In genomic region chr4:1717129-1718094, GRCh38 we compare ENCODE assay signal across 18 cellular contexts. TPM values are rescaled to one million over a fixed set of nuclear protein-coding genes. Genes with fewer than 3 reads are reported as not detected.
DNase-seq lines count a peak whose midpoint lies in the region; ATAC-seq, FAIRE-seq and TF ChIP-seq lines count a peak whose summit lies in the region.
"Had no signal": no experiment of that assay in that cellular context is flagged by ENCODE, and none has a peak within 500 bp of the region (broad histone marks: within the 10 kb centered on the region; RNA-seq: fewer than 3 reads in every experiment).

No MANE protein-coding gene starts in this region.

- no peak overlapping the region for H3K4me2 ChIP-seq in H1 (ENCODE audit: insufficient read depth in 1 of 2, low read depth in 2 of 2, low read length in 2 of 2)

- peaks cover 0 to 22% (median 12%) of the 10 kb centered on the region in 4 experiments; a peak in 6 of 7 replicates for H3K4me1 ChIP-seq in H1 (replicated peaks in 1 of 4; ENCODE audit: control insufficient read depth in 3 of 4, insufficient read depth in 4 of 4, low read length in 3 of 4)
- H3K4me1 ChIP-seq in suprapubic skin: peaks cover 81% of the 10 kb centered on the region

- no peak for TF ChIP-seq POLR2A in H1 (IDR thresholded peaks at IDR 0.05; ENCODE audit: control extremely low read depth in 1 of 2, low read depth in 2 of 2, low read length in 2 of 2)
- no peak for TF ChIP-seq POLR2A in suprapubic skin (IDR thresholded peaks at IDR 0.05)

- peak overlapping the region; percentile 39 for H3K56ac ChIP-seq in H1 (replicated peaks; ENCODE audit: insufficient read length, low read depth, low read length)

- H3K9me3 ChIP-seq in H1 (ENCODE audit: insufficient read depth in 2 of 2, low read depth in 1 of 2, low read length in 1 of 2) (no peaks in the 10 kb centered on the region), suprapubic skin (no peaks in the 10 kb centered on the region)
- H3K9me3 ChIP-seq: testis had no signal

- H2BK120ac ChIP-seq in H1 (replicated peaks; ENCODE audit: low read depth, low read length): no peak overlapping the region

- peaks cover 3 to 16% of the 10 kb centered on the region in 2 experiments for H4K20me1 ChIP-seq in H1 (replicated peaks in 1 of 2; ENCODE audit: control insufficient read depth in 1 of 2, insufficient read depth in 2 of 2, low read length in 2 of 2)

- TF ChIP-seq RAD21 in H1 (IDR thresholded peaks at IDR 0.05 in 1 of 2, conservative IDR thresholded peaks at IDR 0.05 in 1 of 2; ENCODE audit: low read depth in 2 of 2, low read length in 2 of 2): no peak

- H3K18ac ChIP-seq in H1 (ENCODE audit: extremely low read depth, low read length): no peak overlapping the region

- H2AK5ac ChIP-seq in H1 (ENCODE audit: low read depth, low read length): no peak overlapping the region

- no peak for FAIRE-seq in H1 (lab: Jason Lieb, UNC)
- FAIRE-seq: D721Med had no signal

- H3K27me3 ChIP-seq in H1 (replicated peaks in 1 of 4; ENCODE audit: control insufficient read depth in 3 of 4, extremely low read depth in 1 of 4, insufficient read depth in 3 of 4, low read length in 3 of 4) (no peaks in the 10 kb centered on the region), suprapubic skin (no peaks in the 10 kb centered on the region)
- H3K27me3 ChIP-seq: testis had no signal

- no peaks in the 10 kb centered on the region for H3K27me3 Mint-ChIP-seq in activated naive CD4-positive, alpha-beta T cell treated with anti-CD3 and anti-CD28 coated beads, Interleukin-2, amount 50 U/mL, for 24 hours
- no peaks in the 10 kb centered on the region for H3K27me3 Mint-ChIP-seq in activated naive CD4-positive, alpha-beta T cell treated with anti-CD3 and anti-CD28 coated beads for 36 hours (ENCODE audit: low read depth)

- H4K8ac ChIP-seq in H1 (ENCODE audit: extremely low read depth, insufficient read depth, low read length): no peak overlapping the region; the same call in 1 of the 2 replicates

- no peak for ATAC-seq in HG03139 (IDR thresholded peaks at IDR 0.05; ENCODE audit: unreplicated experiment)
- ATAC-seq: activated CD4-positive, CD25-positive, alpha-beta regulatory T cell treated with anti-CD3 and anti-CD28 coated beads, Interleukin-2, amount 50 U/mL, for 24 hours; left colon had no signal

- H3K23ac ChIP-seq in H1 (ENCODE audit: insufficient read length): no peak overlapping the region

- no peak overlapping the region for H3K14ac ChIP-seq in H1 (ENCODE audit: insufficient read length)

- no peak overlapping the region for H2BK15ac ChIP-seq in H1 (ENCODE audit: low read length)

- H4K91ac ChIP-seq in H1 (replicated peaks; ENCODE audit: insufficient read length, low read length): no peak overlapping the region

- CTCF ChIA-PET in activated naive CD4-positive, alpha-beta T cell treated with anti-CD3 and anti-CD28 coated beads for 36 hours (lab: Charles Lee): interaction anchor here (2.9 kb wide), 1 partner anchor 24 kb away, joined by 16 read pairs; no protein-coding TSS in a partner anchor
- CTCF ChIA-PET in H1 (lab: Charles Lee; ENCODE audit: partially characterized antibody): interaction anchor here (1.1 to 18.6 kb wide), 4 partner anchors 9 to 21 kb away, joined by 3 to 326 read pairs (median 9); no protein-coding TSS in a partner anchor

- peak overlapping the region; percentile 26 for H3K4me3 Mint-ChIP-seq in activated naive CD4-positive, alpha-beta T cell treated with anti-CD3 and anti-CD28 coated beads, Interleukin-2, amount 50 U/mL, for 24 hours
- no peak overlapping the region for H3K4me3 Mint-ChIP-seq in activated naive CD4-positive, alpha-beta T cell treated with anti-CD3 and anti-CD28 coated beads for 36 hours

- peaks cover 16% of the 10 kb centered on the region for H3K23me2 ChIP-seq in H1 (ENCODE audit: low read depth, low read length)

- 95% methylated on average over 30 of the region's 32 CpGs; no CpG with 5 or more reads in 1 of the 2 experiments for WGBS in H1 (ENCODE audit: extremely low coverage in 1 of 2, insufficient coverage in 1 of 2, insufficient read length in 1 of 2, insufficient replicate concordance in 2 of 2, low coverage in 1 of 2, low lambda C conversion rate in 2 of 2, missing lambda C conversion rate in 1 of 2), 2 experiments
- 81% methylated on average over 5 of the region's 32 CpGs for WGBS in suprapubic skin

- no peak overlapping the region for H4K5ac ChIP-seq in H1 (ENCODE audit: insufficient read length, low read depth, low read length)

- H3K4me3 ChIP-seq in H1 (ENCODE audit: extremely low read depth in 1 of 4, insufficient read depth in 2 of 4, low read depth in 3 of 4, low read length in 4 of 4) (no peak overlapping the region), suprapubic skin (no peak overlapping the region)
- H3K4me3 ChIP-seq: GM23248, testis had no signal

- no peak overlapping the region for H3K4ac ChIP-seq in H1 (replicated peaks; ENCODE audit: insufficient read length, low read depth, low read length)

- TF ChIP-seq EP300 in H1 (IDR thresholded peaks at IDR 0.05; ENCODE audit: borderline replicate concordance in 1 of 2, low read depth in 2 of 2, low read length in 2 of 2): no peak
- TF ChIP-seq EP300 in suprapubic skin (IDR thresholded peaks at IDR 0.05): no peak

- peaks cover 40% of the 10 kb centered on the region for H3K4me1 Mint-ChIP-seq in activated naive CD4-positive, alpha-beta T cell treated with anti-CD3 and anti-CD28 coated beads, Interleukin-2, amount 50 U/mL, for 24 hours
- peaks cover 49% of the 10 kb centered on the region for H3K4me1 Mint-ChIP-seq in activated naive CD4-positive, alpha-beta T cell treated with anti-CD3 and anti-CD28 coated beads for 36 hours (ENCODE audit: low read depth)

- intact Hi-C loops in activated naive CD4-positive, alpha-beta T cell treated with anti-CD3 and anti-CD28 coated beads for 36 hours (cut with micrococcal nuclease): no loop called here

- H3K9me3 Mint-ChIP-seq in activated naive CD4-positive, alpha-beta T cell treated with anti-CD3 and anti-CD28 coated beads, Interleukin-2, amount 50 U/mL, for 24 hours: no peaks in the 10 kb centered on the region
- H3K9me3 Mint-ChIP-seq in activated naive CD4-positive, alpha-beta T cell treated with anti-CD3 and anti-CD28 coated beads for 36 hours: no peaks in the 10 kb centered on the region

- peaks cover 5 to 19% of the 10 kb centered on the region in 2 experiments; a peak in 3 of 4 replicates for H3K79me2 ChIP-seq in H1 (ENCODE audit: control insufficient read depth in 1 of 2, insufficient read depth in 2 of 2, low read length in 2 of 2)

- peaks cover 2% of the 10 kb centered on the region for H3K36me3 Mint-ChIP-seq in activated naive CD4-positive, alpha-beta T cell treated with anti-CD3 and anti-CD28 coated beads, Interleukin-2, amount 50 U/mL, for 24 hours
- H3K36me3 Mint-ChIP-seq in activated naive CD4-positive, alpha-beta T cell treated with anti-CD3 and anti-CD28 coated beads for 36 hours (ENCODE audit: low read depth): peaks cover 39% of the 10 kb centered on the region

- no peak for DNase-seq in activated naive CD4-positive, alpha-beta T cell treated with anti-CD3 and anti-CD28 coated beads for 36 hours
- DNase-seq in NCI-H2081 treated with DMSO at 0.1 percent for 48 hours (lab: John Stamatoyannopoulos, UW) (peak; percentile 52), H1 (ENCODE audit: low read depth in 1 of 2, low spot score in 2 of 2) (no peak), suprapubic skin (ENCODE audit: low spot score in 2 of 2) (no peak), NCI-H524 (lab: John Stamatoyannopoulos, UW) (no peak), C1 segment of cervical spinal cord (lab: John Stamatoyannopoulos, UW) (no peak)
- DNase-seq: activated naive CD4-positive, alpha-beta T cell treated with anti-CD3 and anti-CD28 coated beads, Interleukin-2, amount 50 U/mL, for 16 hours; GM23248; hypothalamus; left colon; NCI-H1092 treated with DMSO at 0.1 percent for 48 hours; NCI-H510A treated with DMSO at 0.1 percent for 48 hours; retina; testis had no signal

- H2BK12ac ChIP-seq in H1 (ENCODE audit: low read depth, low read length): no peak overlapping the region; the same call in 1 of the 2 replicates

- H3K27ac ChIP-seq in H1 (ENCODE audit: low read depth, low read length) (no peak overlapping the region), suprapubic skin (peak overlapping the region; percentile 34)
- H3K27ac ChIP-seq: GM23248, testis had no signal

- H3K9ac ChIP-seq in H1 (replicated peaks in 1 of 4; ENCODE audit: extremely low read depth in 1 of 4, low read depth in 3 of 4, low read length in 3 of 4): no peak overlapping the region
- H3K9ac ChIP-seq: GM23248 had no signal

- H3K27ac Mint-ChIP-seq in activated naive CD4-positive, alpha-beta T cell treated with anti-CD3 and anti-CD28 coated beads, Interleukin-2, amount 50 U/mL, for 24 hours: peak overlapping the region; percentile 30
- H3K27ac Mint-ChIP-seq in activated naive CD4-positive, alpha-beta T cell treated with anti-CD3 and anti-CD28 coated beads for 36 hours: no peak overlapping the region

- no peak overlapping the region for H2AFZ ChIP-seq in H1 (ENCODE audit: low read length)
- H2AFZ ChIP-seq: GM23248 had no signal

- H3K36me3 ChIP-seq in H1 (ENCODE audit: control insufficient read depth in 2 of 4, insufficient read depth in 4 of 4, low read length in 3 of 4): peaks cover 0 to 10% (median 4%) of the 10 kb centered on the region in 4 experiments; a peak in 3 of 8 replicates
- peaks cover 12% of the 10 kb centered on the region for H3K36me3 ChIP-seq in suprapubic skin

- TF ChIP-seq CTCF in H1 (IDR thresholded peaks at IDR 0.05; ENCODE audit: control extremely low read depth in 1 of 3, insufficient read depth in 1 of 3, low read depth in 1 of 3, low read length in 3 of 3) (no peak), suprapubic skin (IDR thresholded peaks at IDR 0.05) (no peak)

- POLR2A ChIA-PET in H1 (lab: Charles Lee; ENCODE audit: partially characterized antibody): interaction anchor here (1.1 to 1.6 kb wide), 4 partner anchors 9 to 84 kb away, joined by 3 to 4 read pairs (median 3); no protein-coding TSS in a partner anchor

- H2BK20ac ChIP-seq in H1 (ENCODE audit: low read length): no peak overlapping the region

- peaks cover 15% of the 10 kb centered on the region for H3K79me1 ChIP-seq in H1 (ENCODE audit: low read depth, low read length)

- no peak overlapping the region for H2BK5ac ChIP-seq in H1 (ENCODE audit: low read depth, low read length)

RNA-seq across cellular contexts. Expression of gene TMEM129, which starts 3.7 kb away (rescaled TPM):
- total RNA-seq in activated naive CD4-positive, alpha-beta T cell treated with anti-CD3 and anti-CD28 coated beads for 36 hours: 10 to 100 TPM; 19.0 to 19.8 TPM
- 28.5 and 31.5 TPM in 2 replicates for total RNA-seq in H1 (2021; fragmentation: NEBNext Ultra II Directional; extraction: Animal tissue kit (Norgen Biotek cat#: 25700))
- 58.7 and 89.1 TPM in 2 replicates for polyA plus RNA-seq in H1 (2011; rRNA removed)
- polyA plus RNA-seq in H1 (2011; cell fraction: cytosol; rRNA removed): 56.3 TPM
- polyA plus RNA-seq in H1 (2011; cell fraction: nucleus; rRNA removed): 148 TPM
- 20.4 to 36.0 TPM (median 32.1 TPM) in 4 replicates for polyA plus RNA-seq in H1 (2012, experiment 1 of 2)
- 25.8 TPM for polyA plus RNA-seq in H1 (2012, experiment 2 of 2)
- polyA plus RNA-seq in H1 (2013, experiment 1 of 2): 24.7 TPM
- polyA plus RNA-seq in H1 (2013, experiment 2 of 2): 26.9 TPM
- 16.4 and 19.6 TPM in 2 replicates for polyA minus RNA-seq in H1 (2011; rRNA and poly(A)+ RNA removed)
- polyA minus RNA-seq in H1 (2011; cell fraction: cytosol; rRNA and poly(A)+ RNA removed): 25.7 TPM
- polyA minus RNA-seq in H1 (2011; cell fraction: nucleus; rRNA and poly(A)+ RNA removed): 30.7 TPM
- 10 to 100 TPM; 50.4 to 77.2 (median 57.6) TPM for total RNA-seq in suprapubic skin

RNA-seq across cellular contexts. Expression of gene TACC3, which starts 3.9 kb away (rescaled TPM):
- 100 to 1,000 TPM; 246 to 264 TPM for total RNA-seq in activated naive CD4-positive, alpha-beta T cell treated with anti-CD3 and anti-CD28 coated beads for 36 hours
- 147 and 148 TPM in 2 replicates for total RNA-seq in H1 (2021; fragmentation: NEBNext Ultra II Directional; extraction: Animal tissue kit (Norgen Biotek cat#: 25700))
- 73.8 and 113 TPM in 2 replicates for polyA plus RNA-seq in H1 (2011; rRNA removed)
- 93.2 TPM for polyA plus RNA-seq in H1 (2011; cell fraction: cytosol; rRNA removed)
- polyA plus RNA-seq in H1 (2011; cell fraction: nucleus; rRNA removed): 159 TPM
- polyA plus RNA-seq in H1 (2012, experiment 1 of 2): 127 to 150 TPM (median 147 TPM) in 4 replicates
- polyA plus RNA-seq in H1 (2012, experiment 2 of 2): 102 TPM
- 103 TPM for polyA plus RNA-seq in H1 (2013, experiment 1 of 2)
- 92.2 TPM for polyA plus RNA-seq in H1 (2013, experiment 2 of 2)
- 22.0 and 36.9 TPM in 2 replicates for polyA minus RNA-seq in H1 (2011; rRNA and poly(A)+ RNA removed)
- 57.8 TPM for polyA minus RNA-seq in H1 (2011; cell fraction: cytosol; rRNA and poly(A)+ RNA removed)
- 46.0 TPM for polyA minus RNA-seq in H1 (2011; cell fraction: nucleus; rRNA and poly(A)+ RNA removed)
- 10 to 100 TPM in 2 of 4 donors, 1 to 10 TPM in 2; 7.2 to 11.7 (median 8.8) TPM for total RNA-seq in suprapubic skin

RNA-seq across cellular contexts. Expression of gene SLBP, which starts 5.3 kb away (rescaled TPM):
- total RNA-seq in activated naive CD4-positive, alpha-beta T cell treated with anti-CD3 and anti-CD28 coated beads for 36 hours: 10 to 100 TPM; 75.4 to 77.1 TPM
- 45.1 and 49.0 TPM in 2 replicates for total RNA-seq in H1 (2021; fragmentation: NEBNext Ultra II Directional; extraction: Animal tissue kit (Norgen Biotek cat#: 25700))
- polyA plus RNA-seq in H1 (2011; rRNA removed): 24.6 and 44.1 TPM in 2 replicates
- polyA plus RNA-seq in H1 (2011; cell fraction: cytosol; rRNA removed): 41.5 TPM
- 18.5 TPM for polyA plus RNA-seq in H1 (2011; cell fraction: nucleus; rRNA removed)
- 36.4 to 63.8 TPM (median 38.7 TPM) in 4 replicates for polyA plus RNA-seq in H1 (2012, experiment 1 of 2)
- 16.6 TPM for polyA plus RNA-seq in H1 (2012, experiment 2 of 2)
- 38.1 TPM for polyA plus RNA-seq in H1 (2013, experiment 1 of 2)
- 38.5 TPM for polyA plus RNA-seq in H1 (2013, experiment 2 of 2)
- 19.4 and 22.8 TPM in 2 replicates for polyA minus RNA-seq in H1 (2011; rRNA and poly(A)+ RNA removed)
- 29.6 TPM for polyA minus RNA-seq in H1 (2011; cell fraction: cytosol; rRNA and poly(A)+ RNA removed)
- 13.3 TPM for polyA minus RNA-seq in H1 (2011; cell fraction: nucleus; rRNA and poly(A)+ RNA removed)
- total RNA-seq in suprapubic skin: 10 to 100 TPM; 36.9 to 59.1 (median 40.8) TPM

RNA-seq across cellular contexts. Expression of gene FAM53A, which starts 33.3 kb away (rescaled TPM):
- total RNA-seq in activated naive CD4-positive, alpha-beta T cell treated with anti-CD3 and anti-CD28 coated beads for 36 hours: 1 to 10 TPM; 2.6 to 3.0 TPM
- total RNA-seq in H1 (2021; fragmentation: NEBNext Ultra II Directional; extraction: Animal tissue kit (Norgen Biotek cat#: 25700)): 2.0 and 2.8 TPM in 2 replicates
- polyA plus RNA-seq in H1 (2011; rRNA removed): 1.9 and 2.5 TPM in 2 replicates
- 2.2 TPM for polyA plus RNA-seq in H1 (2011; cell fraction: cytosol; rRNA removed)
- 3.8 TPM for polyA plus RNA-seq in H1 (2011; cell fraction: nucleus; rRNA removed)
- 0.57 to 2.2 TPM (median 1.6 TPM) in 4 replicates for polyA plus RNA-seq in H1 (2012, experiment 1 of 2)
- 1.1 TPM for polyA plus RNA-seq in H1 (2012, experiment 2 of 2)
- 1.4 TPM for polyA plus RNA-seq in H1 (2013, experiment 1 of 2)
- polyA plus RNA-seq in H1 (2013, experiment 2 of 2): 1.1 TPM
- polyA minus RNA-seq in H1 (2011; rRNA and poly(A)+ RNA removed): 3.3 and 3.7 TPM in 2 replicates
- polyA minus RNA-seq in H1 (2011; cell fraction: cytosol; rRNA and poly(A)+ RNA removed): 1.3 TPM
- 2.3 TPM for polyA minus RNA-seq in H1 (2011; cell fraction: nucleus; rRNA and poly(A)+ RNA removed)
- total RNA-seq in suprapubic skin: 1 to 10 TPM; 2.2 to 8.0 (median 4.9) TPM

Comparison
In these comparisons a context has a peak if more than half of its experiments do, and no peak if none do; other contexts are left out.
1. RNA of gene TACC3, which starts 3.9 kb away (total RNA-seq): 246 to 264 TPM in activated naive CD4-positive, alpha-beta T cell treated with anti-CD3 and anti-CD28 coated beads for 36 hours and 147 to 148 TPM in H1; 7.2 to 11.7 TPM in suprapubic skin; every median in the first group is over 10 times any median in the second.